ENCODE assay signal across 2 cellular contexts in the genomic region with DNA sequence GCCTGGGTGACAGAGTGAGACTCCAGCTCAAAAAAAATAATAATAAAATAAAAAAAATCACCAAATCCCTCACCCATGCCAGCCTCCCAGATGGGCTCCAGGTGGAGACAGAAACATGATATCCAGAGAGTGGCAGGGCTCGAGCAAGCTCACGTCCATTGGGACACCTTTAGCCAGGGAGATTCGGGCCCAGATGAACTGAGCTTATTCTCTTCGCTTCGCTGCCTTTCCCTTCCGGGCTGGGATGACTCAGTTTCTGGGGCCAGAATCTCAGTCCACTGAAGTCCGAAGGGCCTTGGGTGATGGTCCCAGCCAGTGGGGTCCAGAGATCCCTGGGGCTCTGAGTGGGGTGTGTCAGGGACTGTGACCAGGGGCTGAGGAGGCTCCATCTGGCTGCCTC.
TF ChIP-seq lines count a peak whose summit lies in the region.

No MANE protein-coding gene starts in this region.

TF ChIP-seq in Ishikawa, 13 proteins besides CTCF, POLR2A, EP300 and RAD21:
- TF ChIP-seq, protein P1, sequence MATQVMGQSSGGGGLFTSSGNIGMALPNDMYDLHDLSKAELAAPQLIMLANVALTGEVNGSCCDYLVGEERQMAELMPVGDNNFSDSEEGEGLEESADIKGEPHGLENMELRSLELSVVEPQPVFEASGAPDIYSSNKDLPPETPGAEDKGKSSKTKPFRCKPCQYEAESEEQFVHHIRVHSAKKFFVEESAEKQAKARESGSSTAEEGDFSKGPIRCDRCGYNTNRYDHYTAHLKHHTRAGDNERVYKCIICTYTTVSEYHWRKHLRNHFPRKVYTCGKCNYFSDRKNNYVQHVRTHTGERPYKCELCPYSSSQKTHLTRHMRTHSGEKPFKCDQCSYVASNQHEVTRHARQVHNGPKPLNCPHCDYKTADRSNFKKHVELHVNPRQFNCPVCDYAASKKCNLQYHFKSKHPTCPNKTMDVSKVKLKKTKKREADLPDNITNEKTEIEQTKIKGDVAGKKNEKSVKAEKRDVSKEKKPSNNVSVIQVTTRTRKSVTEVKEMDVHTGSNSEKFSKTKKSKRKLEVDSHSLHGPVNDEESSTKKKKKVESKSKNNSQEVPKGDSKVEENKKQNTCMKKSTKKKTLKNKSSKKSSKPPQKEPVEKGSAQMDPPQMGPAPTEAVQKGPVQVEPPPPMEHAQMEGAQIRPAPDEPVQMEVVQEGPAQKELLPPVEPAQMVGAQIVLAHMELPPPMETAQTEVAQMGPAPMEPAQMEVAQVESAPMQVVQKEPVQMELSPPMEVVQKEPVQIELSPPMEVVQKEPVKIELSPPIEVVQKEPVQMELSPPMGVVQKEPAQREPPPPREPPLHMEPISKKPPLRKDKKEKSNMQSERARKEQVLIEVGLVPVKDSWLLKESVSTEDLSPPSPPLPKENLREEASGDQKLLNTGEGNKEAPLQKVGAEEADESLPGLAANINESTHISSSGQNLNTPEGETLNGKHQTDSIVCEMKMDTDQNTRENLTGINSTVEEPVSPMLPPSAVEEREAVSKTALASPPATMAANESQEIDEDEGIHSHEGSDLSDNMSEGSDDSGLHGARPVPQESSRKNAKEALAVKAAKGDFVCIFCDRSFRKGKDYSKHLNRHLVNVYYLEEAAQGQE (IDR thresholded peaks at IDR 0.05; ENCODE audit: low read depth): no peak
- TF ChIP-seq EGR1 (IDR thresholded peaks at IDR 0.05) (no peak), YY1 (IDR thresholded peaks at IDR 0.05; ENCODE audit: low read depth) (peak; percentile 25; the same call in 1 of the 2 replicates), NFIC (IDR thresholded peaks at IDR 0.05) (peak; percentile 52), TCF12 (IDR thresholded peaks at IDR 0.05; ENCODE audit: low read depth) (peak; percentile 49; the same call in 1 of the 2 replicates), TEAD4 (IDR thresholded peaks at IDR 0.05) (0 out of 2 replicates have a peak, but pooled peaks have one; percentile 6), TAF1 (IDR thresholded peaks at IDR 0.05; ENCODE audit: low read depth) (peak; percentile 19; the same call in 1 of the 2 replicates)
- TF ChIP-seq, protein P2, sequence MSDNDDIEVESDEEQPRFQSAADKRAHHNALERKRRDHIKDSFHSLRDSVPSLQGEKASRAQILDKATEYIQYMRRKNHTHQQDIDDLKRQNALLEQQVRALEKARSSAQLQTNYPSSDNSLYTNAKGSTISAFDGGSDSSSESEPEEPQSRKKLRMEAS (IDR thresholded peaks at IDR 0.05): 0 out of 2 replicates have a peak, but pooled peaks have one; percentile 27

TF ChIP-seq in GM12878, 131 proteins besides CTCF, POLR2A, EP300 and RAD21 (continued from another document):
- TF ChIP-seq, protein P3, sequence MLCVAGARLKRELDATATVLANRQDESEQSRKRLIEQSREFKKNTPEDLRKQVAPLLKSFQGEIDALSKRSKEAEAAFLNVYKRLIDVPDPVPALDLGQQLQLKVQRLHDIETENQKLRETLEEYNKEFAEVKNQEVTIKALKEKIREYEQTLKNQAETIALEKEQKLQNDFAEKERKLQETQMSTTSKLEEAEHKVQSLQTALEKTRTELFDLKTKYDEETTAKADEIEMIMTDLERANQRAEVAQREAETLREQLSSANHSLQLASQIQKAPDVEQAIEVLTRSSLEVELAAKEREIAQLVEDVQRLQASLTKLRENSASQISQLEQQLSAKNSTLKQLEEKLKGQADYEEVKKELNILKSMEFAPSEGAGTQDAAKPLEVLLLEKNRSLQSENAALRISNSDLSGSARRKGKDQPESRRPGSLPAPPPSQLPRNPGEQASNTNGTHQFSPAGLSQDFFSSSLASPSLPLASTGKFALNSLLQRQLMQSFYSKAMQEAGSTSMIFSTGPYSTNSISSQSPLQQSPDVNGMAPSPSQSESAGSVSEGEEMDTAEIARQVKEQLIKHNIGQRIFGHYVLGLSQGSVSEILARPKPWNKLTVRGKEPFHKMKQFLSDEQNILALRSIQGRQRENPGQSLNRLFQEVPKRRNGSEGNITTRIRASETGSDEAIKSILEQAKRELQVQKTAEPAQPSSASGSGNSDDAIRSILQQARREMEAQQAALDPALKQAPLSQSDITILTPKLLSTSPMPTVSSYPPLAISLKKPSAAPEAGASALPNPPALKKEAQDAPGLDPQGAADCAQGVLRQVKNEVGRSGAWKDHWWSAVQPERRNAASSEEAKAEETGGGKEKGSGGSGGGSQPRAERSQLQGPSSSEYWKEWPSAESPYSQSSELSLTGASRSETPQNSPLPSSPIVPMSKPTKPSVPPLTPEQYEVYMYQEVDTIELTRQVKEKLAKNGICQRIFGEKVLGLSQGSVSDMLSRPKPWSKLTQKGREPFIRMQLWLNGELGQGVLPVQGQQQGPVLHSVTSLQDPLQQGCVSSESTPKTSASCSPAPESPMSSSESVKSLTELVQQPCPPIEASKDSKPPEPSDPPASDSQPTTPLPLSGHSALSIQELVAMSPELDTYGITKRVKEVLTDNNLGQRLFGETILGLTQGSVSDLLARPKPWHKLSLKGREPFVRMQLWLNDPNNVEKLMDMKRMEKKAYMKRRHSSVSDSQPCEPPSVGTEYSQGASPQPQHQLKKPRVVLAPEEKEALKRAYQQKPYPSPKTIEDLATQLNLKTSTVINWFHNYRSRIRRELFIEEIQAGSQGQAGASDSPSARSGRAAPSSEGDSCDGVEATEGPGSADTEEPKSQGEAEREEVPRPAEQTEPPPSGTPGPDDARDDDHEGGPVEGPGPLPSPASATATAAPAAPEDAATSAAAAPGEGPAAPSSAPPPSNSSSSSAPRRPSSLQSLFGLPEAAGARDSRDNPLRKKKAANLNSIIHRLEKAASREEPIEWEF (IDR thresholded peaks at IDR 0.05; ENCODE audit: insufficient replicate concordance, low read depth, low read length): no peak
- no peak for TF ChIP-seq EZH2 (IDR thresholded peaks at IDR 0.05; ENCODE audit: borderline replicate concordance, control insufficient read depth, low read depth, low read length)
